ENCODE assay signal across 15 cellular contexts in the genomic region with DNA sequence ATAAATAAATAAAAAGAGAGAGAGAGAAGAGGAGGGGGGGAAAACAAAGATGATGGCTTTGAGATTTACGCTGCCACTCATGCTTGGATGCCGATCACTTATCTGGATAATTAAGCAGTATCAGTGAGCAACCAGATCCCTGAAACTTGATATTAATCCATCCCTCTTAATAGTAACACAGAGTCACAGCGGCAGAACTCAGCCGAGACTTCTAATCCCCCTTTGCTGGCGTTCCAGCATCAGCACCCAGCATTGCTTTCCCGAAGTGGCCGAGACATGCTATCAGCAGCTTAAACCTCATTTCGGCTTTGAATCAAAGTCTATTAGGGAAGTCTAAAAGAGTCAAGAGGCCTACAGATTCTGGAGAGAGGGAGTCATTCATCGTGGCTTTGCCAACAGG.
DNase-seq lines count a peak whose midpoint lies in the region; ATAC-seq and TF ChIP-seq lines count a peak whose summit lies in the region.
"Had no signal": no experiment of that assay in that cellular context is flagged by ENCODE, and none has a peak within 500 bp of the region (broad histone marks: within the 10 kb centered on the region; RNA-seq: fewer than 3 reads in every experiment).

No MANE protein-coding gene starts in this region.

- no peak for ATAC-seq in activated CD8-positive, alpha-beta memory T cell treated with anti-CD3 and anti-CD28 coated beads, Interleukin-2, amount 10 ng/mL, durations not matched to agents 7 days and 5 days

- no peaks in the 10 kb centered on the region for H3K27me3 ChIP-seq in brain microvascular endothelial cell (replicated peaks)
- H3K27me3 ChIP-seq: BLaER1 had no signal

- H3K27ac ChIP-seq in brain microvascular endothelial cell: no peak overlapping the region
- H3K27ac ChIP-seq: BLaER1 had no signal

- peaks cover under 1% of the 10 kb centered on the region for H3K27me3 Mint-ChIP-seq in activated CD8-positive, alpha-beta memory T cell treated with anti-CD3 and anti-CD28 coated beads, Interleukin-2, amount 10 ng/mL, durations not matched to agents 7 days and 5 days
- H3K27me3 Mint-ChIP-seq in nephron progenitor cell (ENCODE audit: low read depth, poor library complexity): peaks cover 17% of the 10 kb centered on the region

- CTCF ChIA-PET in activated CD8-positive, alpha-beta memory T cell treated with anti-CD3 and anti-CD28 coated beads, Interleukin-2, amount 10 ng/mL, durations not matched to agents 7 days and 5 days (lab: Charles Lee): no interaction called here

- no peak overlapping the region for H3K4me3 ChIP-seq in brain microvascular endothelial cell (ENCODE audit: low read depth, low read length)
- H3K4me3 ChIP-seq: BLaER1 had no signal

- TF ChIP-seq CTCF in nephron progenitor cell (IDR thresholded peaks at IDR 0.05) (no peak), brain microvascular endothelial cell (IDR thresholded peaks at IDR 0.05; ENCODE audit: low read depth, low read length, missing control alignments) (no peak)

- no peaks in the 10 kb centered on the region for H3K4me1 Mint-ChIP-seq in activated CD8-positive, alpha-beta memory T cell treated with anti-CD3 and anti-CD28 coated beads, Interleukin-2, amount 10 ng/mL, durations not matched to agents 7 days and 5 days
- H3K4me1 Mint-ChIP-seq in nephron progenitor cell: peaks cover 22% of the 10 kb centered on the region
- H3K4me1 Mint-ChIP-seq: CD8-positive, alpha-beta memory T cell had no signal

- no peak overlapping the region for H3K4me3 Mint-ChIP-seq in activated CD8-positive, alpha-beta memory T cell treated with anti-CD3 and anti-CD28 coated beads, Interleukin-2, amount 10 ng/mL, durations not matched to agents 7 days and 5 days
- no peak overlapping the region for H3K4me3 Mint-ChIP-seq in nephron progenitor cell
- H3K4me3 Mint-ChIP-seq: CD8-positive, alpha-beta memory T cell; HFFc6 had no signal

- H3K9me3 Mint-ChIP-seq in activated CD8-positive, alpha-beta memory T cell treated with anti-CD3 and anti-CD28 coated beads, Interleukin-2, amount 10 ng/mL, durations not matched to agents 7 days and 5 days (ENCODE audit: low read depth): no peaks in the 10 kb centered on the region
- no peaks in the 10 kb centered on the region for H3K9me3 Mint-ChIP-seq in nephron progenitor cell
- H3K9me3 Mint-ChIP-seq: CD8-positive, alpha-beta memory T cell had no signal

- H3K36me3 ChIP-seq in brain microvascular endothelial cell (replicated peaks): no peaks in the 10 kb centered on the region
- H3K36me3 ChIP-seq: BLaER1 had no signal

- in situ Hi-C loops in brain microvascular endothelial cell (cut with HindIII; ENCODE audit: low pct_ligation_motif_present, low sequenced_read_pairs): no loop called here

- no peak overlapping the region for H3K27ac Mint-ChIP-seq in activated CD8-positive, alpha-beta memory T cell treated with anti-CD3 and anti-CD28 coated beads, Interleukin-2, amount 10 ng/mL, durations not matched to agents 7 days and 5 days
- peak overlapping the region; percentile 62 for H3K27ac Mint-ChIP-seq in nephron progenitor cell
- H3K27ac Mint-ChIP-seq: HFFc6 had no signal

- H3K36me3 Mint-ChIP-seq in activated CD8-positive, alpha-beta memory T cell treated with anti-CD3 and anti-CD28 coated beads, Interleukin-2, amount 10 ng/mL, durations not matched to agents 7 days and 5 days: no peaks in the 10 kb centered on the region
- no peaks in the 10 kb centered on the region for H3K36me3 Mint-ChIP-seq in nephron progenitor cell (ENCODE audit: low read depth)

- peak; percentile 42 for DNase-seq in activated CD8-positive, alpha-beta memory T cell treated with anti-CD3 and anti-CD28 coated beads for 24 hours
- DNase-seq in activated CD8-positive, alpha-beta memory T cell treated with anti-CD3 and anti-CD28 coated beads, Interleukin-2, amount 10 ng/mL, durations not matched to agents 7 days and 5 days: no peak
- DNase-seq in NCI-H82 (lab: John Stamatoyannopoulos, UW) (peak; percentile 97), nephron progenitor cell (no peak), brain microvascular endothelial cell (no peak), HT-29 (ENCODE audit: low spot score) (no peak), hypothalamus (lab: John Stamatoyannopoulos, UW) (no peak)
- DNase-seq: 8988T; AML-193; Caco-2; CD8-positive, alpha-beta memory T cell; DMS 273 treated with DMSO at 0.1 percent for 48 hours; HCEC 1CT; HFFc6 had no signal

Comparison
In these comparisons a context has a peak if more than half of its experiments do, and no peak if none do; other contexts are left out.
1. DNase-seq: peak in activated CD8-positive, alpha-beta memory T cell treated with anti-CD3 and anti-CD28 coated beads for 24 hours (single experiment) and NCI-H82 (single experiment); none in activated CD8-positive, alpha-beta memory T cell treated with anti-CD3 and anti-CD28 coated beads, Interleukin-2, amount 10 ng/mL, durations not matched to agents 7 days and 5 days (single experiment), nephron progenitor cell (single experiment), brain microvascular endothelial cell (single experiment), HT-29 (single experiment) and hypothalamus (0 of 51).